ENCODE assay signal across 1 cellular context in genomic region chr11:64253043-64253442, GRCh38.
TF ChIP-seq lines count a peak whose summit lies in the region.

No MANE protein-coding gene starts in this region.

TF ChIP-seq in endothelial cell of umbilical vein, 7 proteins besides CTCF, POLR2A, EP300 and RAD21:
- no peak for TF ChIP-seq JUN (IDR thresholded peaks at IDR 0.05; ENCODE audit: borderline replicate concordance, insufficient read depth, insufficient read length, low read depth)
- no peak for TF ChIP-seq POLR2AphosphoS5 (IDR thresholded peaks at IDR 0.05; ENCODE audit: insufficient read depth, low read depth, low read length)
- TF ChIP-seq FOS (IDR thresholded peaks at IDR 0.05; ENCODE audit: borderline replicate concordance, insufficient read depth, low read length): no peak
- no peak for TF ChIP-seq MYC (IDR thresholded peaks at IDR 0.05; ENCODE audit: low read depth, low read length)
- TF ChIP-seq, protein P1, sequence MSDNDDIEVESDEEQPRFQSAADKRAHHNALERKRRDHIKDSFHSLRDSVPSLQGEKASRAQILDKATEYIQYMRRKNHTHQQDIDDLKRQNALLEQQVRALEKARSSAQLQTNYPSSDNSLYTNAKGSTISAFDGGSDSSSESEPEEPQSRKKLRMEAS (IDR thresholded peaks at IDR 0.05; ENCODE audit: insufficient read depth, insufficient read length): no peak
- no peak for TF ChIP-seq EZH2 (IDR thresholded peaks at IDR 0.05; ENCODE audit: borderline replicate concordance, low read depth, low read length, severe bottlenecking)
- no peak for TF ChIP-seq GATA2 (IDR thresholded peaks at IDR 0.05; ENCODE audit: insufficient read depth, insufficient read length, low read depth, low read length)
